8 cellular contexts compared by ENCODE assay signal in genomic region chr3:69013256-69014021, GRCh38. TPM values are rescaled to one million over a fixed set of nuclear protein-coding genes. Genes with fewer than 3 reads are reported as not detected.
DNase-seq lines count a peak whose midpoint lies in the region; ATAC-seq lines count a peak whose summit lies in the region.

TSS of gene EOGT (minus strand) at chr3:69013684. CDS start at chr3:69009846, 3,838 bp downstream.

- ATAC-seq in GM18517 (IDR thresholded peaks at IDR 0.05; ENCODE audit: unreplicated experiment) (peak; percentile 70), HG03039 (IDR thresholded peaks at IDR 0.05; ENCODE audit: unreplicated experiment) (peak; percentile 80)

- in situ Hi-C loops in ACHN (cut with HindIII; ENCODE audit: low pct_ligation_motif_present, low pct_unique_long_range_greater_than_20kb, low sequenced_read_pairs) = no loop called here

- peak; percentile 85 for DNase-seq in ACHN
- DNase-seq in NCI-H345 (lab: John Stamatoyannopoulos, UW) = peak; percentile 63
- DNase-seq in activated CD4-positive, alpha-beta T cell treated with anti-CD3 and anti-CD28 coated beads for 1 hour = peak; percentile 60
- DNase-seq in cerebellum (ENCODE audit: low spot score) = peak; percentile 58
- DNase-seq in kidney glomerular epithelial cell (lab: John Stamatoyannopoulos, UW) = peak; percentile 79
- peak; percentile 66 to 84 for DNase-seq in stimulated activated CD4-positive, alpha-beta T cell treated with anti-CD3 and anti-CD28 coated beads, Interleukin-1b, Interleukin-23, amount 100 ng/mL, for 4 hours (ENCODE audit: low read depth in 2 of 2)

RNA-seq across cellular contexts. Expression of gene EOGT, which starts in this region (rescaled TPM):
- total RNA-seq in cerebellum = 12.2 TPM

Comparison
In these comparisons a context has a peak if more than half of its experiments do, and no peak if none do; other contexts are left out.
1. Peak in every context shown above with its lines: DNase-seq and ATAC-seq.